20 cellular contexts compared by ENCODE assay signal in genomic region chr21:41148798-41149197, GRCh38.
"Had no signal": no experiment of that assay in that cellular context is flagged by ENCODE, and none has a peak within 500 bp of the region (broad histone marks: within the 10 kb centered on the region; RNA-seq: fewer than 3 reads in every experiment).

No MANE protein-coding gene starts in this region.

- H3K27ac ChIP-seq: left ventricle myocardium inferior, ovary, prostate gland, skin epidermis, tibial nerve, uterus had no signal

- H3K4me1 ChIP-seq: prostate gland, tibial nerve, uterus had no signal

- DNase-seq: hypothalamus; immature natural killer cell; left ventricle myocardium inferior; natural killer cell; nephron progenitor cell; ovary; retina; right cardiac atrium; stimulated activated CD4-positive, alpha-beta T cell treated with anti-CD3 and anti-CD28 coated beads, Interleukin-12 subunit alpha, Interleukin-12 subunit beta, amount 100 ng/mL, for 4 hours; stimulated activated CD4-positive, alpha-beta T cell treated with anti-CD3 and anti-CD28 coated beads, Interleukin-15, amount 100 ng/mL, for 24 hours; stimulated activated CD4-positive, alpha-beta T cell treated with anti-CD3 and anti-CD28 coated beads, Interleukin-2, amount 100 ng/mL, for 24 hours; stimulated activated CD4-positive, alpha-beta T cell treated with anti-CD3 and anti-CD28 coated beads, Interleukin-4, amount 100 ng/mL, for 1 hour; stimulated activated naive CD4-positive, alpha-beta T cell; uterus had no signal

- H3K4me1 Mint-ChIP-seq: immature natural killer cell, natural killer cell, nephron progenitor cell had no signal

- H3K27me3 ChIP-seq: ovary, tibial nerve, uterus had no signal

- H3K27ac Mint-ChIP-seq: immature natural killer cell; natural killer cell; stimulated activated naive CD8-positive, alpha-beta T cell treated with anti-CD3 and anti-CD28 coated beads, Interleukin-15, Interleukin-2, amounts not matched to agents 100 ng/mL and 50 ng/mL, for 24 hours; type B pancreatic cell had no signal

- H3K36me3 Mint-ChIP-seq: immature natural killer cell, natural killer cell, type B pancreatic cell had no signal

- H3K4me3 Mint-ChIP-seq: immature natural killer cell; natural killer cell; nephron progenitor cell; stimulated activated naive CD8-positive, alpha-beta T cell treated with anti-CD3 and anti-CD28 coated beads, Interleukin-15, Interleukin-2, amounts not matched to agents 100 ng/mL and 50 ng/mL, for 24 hours; type B pancreatic cell had no signal

- H3K9me3 ChIP-seq: left ventricle myocardium inferior, ovary, prostate gland, tibial nerve, uterus had no signal

- H3K36me3 ChIP-seq: left ventricle myocardium inferior, ovary, prostate gland, tibial nerve, uterus had no signal

- ATAC-seq: right cardiac atrium had no signal

- H3K4me3 ChIP-seq: left ventricle myocardium inferior, lung, ovary, prostate gland, skin epidermis, tibial nerve, uterus had no signal

- H3K9me3 Mint-ChIP-seq: immature natural killer cell; nephron progenitor cell; stimulated activated naive CD8-positive, alpha-beta T cell treated with anti-CD3 and anti-CD28 coated beads, Interleukin-15, Interleukin-2, amounts not matched to agents 100 ng/mL and 50 ng/mL, for 24 hours; type B pancreatic cell had no signal
